In genomic region chr7:47266131-47266706, GRCh38 we compare ENCODE assay signal across 8 cellular contexts.
DNase-seq lines count a peak whose midpoint lies in the region; ATAC-seq and TF ChIP-seq lines count a peak whose summit lies in the region.

No MANE protein-coding gene starts in this region.

- no peaks in the 10 kb centered on the region for H3K27me3 ChIP-seq in ascending aorta

- no peak overlapping the region for H3K4me3 ChIP-seq in ascending aorta

- intact Hi-C loops in ascending aorta (cut with DNase I), result loop anchor here (2.0 to 10.0 kb wide), 4 partner anchors 127 to 679 kb away; partner anchors contain the start of gene PKD1L1

- peak overlapping the region in 1 of 2 donors; percentile 13 for H3K27ac ChIP-seq in ascending aorta

- no peaks in the 10 kb centered on the region for H3K4me1 ChIP-seq in ascending aorta

- DNase-seq in DMS 273 treated with DMSO at 0.1 percent for 48 hours (lab: John Stamatoyannopoulos, UW) (peak; percentile 30), NOMO-1 treated with dmso at 0.1 percent for 144 hours (lab: John Stamatoyannopoulos, UW; ENCODE audit: unreplicated experiment) (peak; percentile 67), ascending aorta (ENCODE audit: low spot score in 2 of 2) (peak in 1 of 2 donors; percentile 74), hippocampal formation (lab: John Stamatoyannopoulos, UW) (peak; percentile 39 to 56), retina (peak; percentile 79), activated gamma-delta T cell (lab: John Stamatoyannopoulos, UW) (no peak)

- TF ChIP-seq CTCF in ascending aorta (IDR thresholded peaks at IDR 0.05), result peak; percentile 86 to 96 (median 90)

- H3K9me3 ChIP-seq in ascending aorta, result peaks cover 0 to 14% of the 10 kb centered on the region in 2 donors

- ATAC-seq in GM19324 (IDR thresholded peaks at IDR 0.05; ENCODE audit: low FRiP score, unreplicated experiment) (peak; percentile 66), HG03457 (IDR thresholded peaks at IDR 0.05; ENCODE audit: unreplicated experiment) (peak; percentile 58)

- no peaks in the 10 kb centered on the region for H3K36me3 ChIP-seq in ascending aorta
